8 cellular contexts compared by ENCODE assay signal in the genomic region with DNA sequence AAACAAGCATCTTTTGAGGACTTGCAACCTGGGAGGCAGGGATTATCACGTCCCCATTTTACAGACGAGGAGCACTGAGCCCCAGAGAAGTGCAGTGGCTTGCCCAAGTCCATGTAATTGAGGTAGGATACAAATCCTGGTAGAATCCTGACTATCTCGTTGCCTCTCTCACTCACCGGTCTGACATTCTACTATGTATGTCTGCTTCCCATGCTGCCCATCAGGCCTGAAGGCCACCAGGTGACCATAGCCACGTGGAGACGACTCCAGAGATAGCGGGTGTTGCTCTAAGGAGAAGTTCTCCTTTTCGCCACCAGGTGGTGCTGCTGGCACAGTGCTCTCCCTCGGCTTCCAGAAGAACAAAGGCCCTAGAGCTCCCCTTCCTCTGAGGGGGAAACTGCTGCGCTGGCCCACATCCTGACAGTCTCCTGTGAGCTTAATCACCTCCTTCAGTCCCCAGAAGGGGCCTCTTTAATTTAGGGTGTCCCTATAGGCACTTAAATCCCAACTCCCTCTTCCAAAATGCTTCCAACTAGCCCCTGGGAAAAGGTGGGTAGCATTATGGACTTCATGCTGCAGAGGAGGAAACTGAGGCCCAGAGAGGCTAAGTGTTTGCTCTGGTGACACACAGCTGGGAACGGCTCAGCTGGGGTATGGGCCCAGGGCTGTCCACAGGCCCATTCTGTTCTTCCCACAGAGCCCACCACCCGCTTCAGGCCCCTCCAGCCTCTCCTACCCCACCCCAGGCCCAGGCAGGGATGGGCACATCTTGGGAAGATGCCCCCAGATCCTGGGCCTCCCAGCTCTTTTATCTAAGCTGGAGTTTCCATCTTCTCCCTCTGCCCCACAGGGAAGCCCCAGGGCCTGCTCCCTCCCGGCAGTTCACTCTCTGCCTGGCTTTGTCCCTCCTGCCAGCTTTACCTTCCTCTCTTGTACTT. TPM values are rescaled to one million over a fixed set of nuclear protein-coding genes. Genes with fewer than 3 reads are reported as not detected.
DNase-seq lines count a peak whose midpoint lies in the region; ATAC-seq and TF ChIP-seq lines count a peak whose summit lies in the region.

No MANE protein-coding gene starts in this region.

- DNase-seq in EL (peak; percentile 85), HFFc6 (peak; percentile 72), NCI-H1436 treated with DMSO at 0.1 percent for 48 hours (lab: John Stamatoyannopoulos, UW) (peak; percentile 12), amniotic epithelial cell (ENCODE audit: low read depth) (peak; percentile 71), right cardiac atrium (peak; percentile 72 to 88 (median 83)), gastrocnemius medialis (peak; percentile 51 to 73)

- no peaks in the 10 kb centered on the region for H3K9me3 ChIP-seq in right cardiac atrium (ENCODE audit: control insufficient read depth, low read length)
- no peaks in the 10 kb centered on the region for H3K9me3 ChIP-seq in gastrocnemius medialis

- H3K4me1 Mint-ChIP-seq in HFFc6 (ENCODE audit: low read depth) = peaks cover 27% of the 10 kb centered on the region
- peaks cover 29% of the 10 kb centered on the region for H3K4me1 Mint-ChIP-seq in T-helper 1 cell treated with Interleukin-12 subunit alpha and Interleukin-12 subunit beta and Interleukin-4 antibody, amounts not matched to agents 30 μg/mL and 1 μg/mL, for 36 hours (ENCODE audit: low read depth)

- WGBS in right cardiac atrium = 22% methylated on average over 13 of the region's 13 CpGs

- intact Hi-C loops in right cardiac atrium (cut with DNase I) (loop anchor here in 3 of 4 donors (1.0 to 5.0 kb wide), 4 partner anchors 62 to 112 kb away; no protein-coding TSS in a partner anchor), gastrocnemius medialis (cut with DNase I; ENCODE audit: low total_unique reads) (loop anchor here (1.0 kb wide), 2 partner anchors 64 to 111 kb away; no protein-coding TSS in a partner anchor)

- H3K4me3 ChIP-seq in right cardiac atrium (ENCODE audit: low read length) (no peak overlapping the region), gastrocnemius medialis (no peak overlapping the region)

- TF ChIP-seq CTCF in HFFc6 (IDR thresholded peaks at IDR 0.05) (peak; percentile 99), gastrocnemius medialis (IDR thresholded peaks at IDR 0.05 in 4 of 5, conservative IDR thresholded peaks at IDR 0.05 in 1 of 5) (peak; percentile 91 to 99 (median 95))

- H3K27ac Mint-ChIP-seq in HFFc6 = peak overlapping the region; percentile 98
- H3K27ac Mint-ChIP-seq in T-helper 1 cell treated with Interleukin-12 subunit alpha and Interleukin-12 subunit beta and Interleukin-4 antibody, amounts not matched to agents 30 μg/mL and 1 μg/mL, for 36 hours = peak overlapping the region; percentile 68

- in situ Hi-C loops in gastrocnemius medialis (cut with MboI; ENCODE audit: low sequenced_read_pairs in 4 of 4) = loop anchor here (5.0 to 25.0 kb wide), 4 partner anchors 54 to 122 kb away; partner anchors contain the start of genes DDX41 (in 1 of the 4), DOK3 (in 1 of the 4) and PRR7 (in 1 of the 4)

- TF ChIP-seq POLR2A in gastrocnemius medialis (IDR thresholded peaks at IDR 0.05) = no peak

- no peak overlapping the region for H3K27ac ChIP-seq in right cardiac atrium (ENCODE audit: low read length)
- H3K27ac ChIP-seq in gastrocnemius medialis = no peak overlapping the region

- no peaks in the 10 kb centered on the region for H3K9me3 Mint-ChIP-seq in HFFc6
- no peaks in the 10 kb centered on the region for H3K9me3 Mint-ChIP-seq in T-helper 1 cell treated with Interleukin-12 subunit alpha and Interleukin-12 subunit beta and Interleukin-4 antibody, amounts not matched to agents 30 μg/mL and 1 μg/mL, for 36 hours

- no peaks in the 10 kb centered on the region for H3K36me3 Mint-ChIP-seq in HFFc6 (ENCODE audit: low read depth)
- H3K36me3 Mint-ChIP-seq in T-helper 1 cell treated with Interleukin-12 subunit alpha and Interleukin-12 subunit beta and Interleukin-4 antibody, amounts not matched to agents 30 μg/mL and 1 μg/mL, for 36 hours (ENCODE audit: low read depth) = no peaks in the 10 kb centered on the region

- ATAC-seq in right cardiac atrium (peak; percentile 81 to 84), gastrocnemius medialis (peak; percentile 84 to 95), GM18519 (IDR thresholded peaks at IDR 0.05; ENCODE audit: low FRiP score, unreplicated experiment) (no peak)

- no peaks in the 10 kb centered on the region for H3K4me1 ChIP-seq in right cardiac atrium (ENCODE audit: control insufficient read depth, insufficient read depth, low read length)
- H3K4me1 ChIP-seq in gastrocnemius medialis = no peaks in the 10 kb centered on the region

- peaks cover 21% of the 10 kb centered on the region for H3K27me3 Mint-ChIP-seq in HFFc6 (ENCODE audit: insufficient read depth)
- H3K27me3 Mint-ChIP-seq in T-helper 1 cell treated with Interleukin-12 subunit alpha and Interleukin-12 subunit beta and Interleukin-4 antibody, amounts not matched to agents 30 μg/mL and 1 μg/mL, for 36 hours (ENCODE audit: low read depth) = peaks cover 4% of the 10 kb centered on the region

- H3K36me3 ChIP-seq in gastrocnemius medialis = no peaks in the 10 kb centered on the region

- peak overlapping the region; percentile 83 for H3K4me3 Mint-ChIP-seq in HFFc6
- H3K4me3 Mint-ChIP-seq in T-helper 1 cell treated with Interleukin-12 subunit alpha and Interleukin-12 subunit beta and Interleukin-4 antibody, amounts not matched to agents 30 μg/mL and 1 μg/mL, for 36 hours = peak overlapping the region; percentile 14

- no peaks in the 10 kb centered on the region for H3K27me3 ChIP-seq in right cardiac atrium (ENCODE audit: control insufficient read depth, insufficient read depth)
- no peaks in the 10 kb centered on the region for H3K27me3 ChIP-seq in gastrocnemius medialis

RNA-seq across cellular contexts. Expression of gene SLC34A1, which starts 6.4 kb away (rescaled TPM):
- not detected for total RNA-seq in HFFc6 (2021; fragmentation: NEBNext Ultra II Directional; extraction: Animal tissue kit (Norgen Biotek cat#: 25700))
- total RNA-seq in right cardiac atrium (not detected), gastrocnemius medialis (not detected)
- polyA plus RNA-seq in right cardiac atrium = not detected

RNA-seq across cellular contexts. Expression of gene PFN3, which starts 9.8 kb away (rescaled TPM):
- total RNA-seq in HFFc6 (2021; fragmentation: NEBNext Ultra II Directional; extraction: Animal tissue kit (Norgen Biotek cat#: 25700)) = not detected
- total RNA-seq in right cardiac atrium (not detected), gastrocnemius medialis (not detected)
- not detected for polyA plus RNA-seq in right cardiac atrium

RNA-seq across cellular contexts. Expression of gene F12, which starts 18.7 kb away (rescaled TPM):
- total RNA-seq in HFFc6 (2021; fragmentation: NEBNext Ultra II Directional; extraction: Animal tissue kit (Norgen Biotek cat#: 25700)) = 1 to 10 TPM in 1 of 6 experiments, under 1 TPM in 5; 0.63 to 1.2 (median 0.87) TPM
- total RNA-seq in right cardiac atrium = under 1 TPM; 0.17 to 0.34 (median 0.26) TPM
- polyA plus RNA-seq in right cardiac atrium = 0.27 TPM
- total RNA-seq in gastrocnemius medialis = 1 to 10 TPM in 1 of 4 donors, under 1 TPM in 2, not detected in 1; 0.36 to 1.2 (median 0.95) TPM

RNA-seq across cellular contexts. Expression of gene RGS14, which starts 32.9 kb away (rescaled TPM):
- 1 to 10 TPM; 1.0 to 2.2 (median 1.2) TPM for total RNA-seq in HFFc6 (2021; fragmentation: NEBNext Ultra II Directional; extraction: Animal tissue kit (Norgen Biotek cat#: 25700))
- total RNA-seq in right cardiac atrium = 1 to 10 TPM; 3.8 to 5.1 (median 4.2) TPM
- polyA plus RNA-seq in right cardiac atrium = 4.6 TPM
- total RNA-seq in gastrocnemius medialis = 10 to 100 TPM in 1 of 4 donors, 1 to 10 TPM in 3; 1.6 to 25.9 (median 5.0) TPM

RNA-seq across cellular contexts. Expression of gene GRK6, which starts 35.8 kb away (rescaled TPM):
- total RNA-seq in HFFc6 (2021; fragmentation: NEBNext Ultra II Directional; extraction: Animal tissue kit (Norgen Biotek cat#: 25700)) = 10 to 100 TPM; 25.8 to 30.7 (median 28.0) TPM
- total RNA-seq in right cardiac atrium = 10 to 100 TPM; 13.2 to 16.9 (median 15.5) TPM
- 7.4 TPM for polyA plus RNA-seq in right cardiac atrium
- 10 to 100 TPM; 12.7 to 40.5 (median 32.2) TPM for total RNA-seq in gastrocnemius medialis

Comparison
In these comparisons a context has a peak if more than half of its experiments do, and no peak if none do; other contexts are left out.
1. DNase-seq: peak in every context shown above with its lines; median percentile 85 in EL; 83 in right cardiac atrium; 72 in HFFc6; 71 in amniotic epithelial cell; 62 in gastrocnemius medialis; 12 in NCI-H1436 treated with DMSO at 0.1 percent for 48 hours.